ENCODE assay signal across 12 cellular contexts in genomic region chr2:158266106-158266505, GRCh38.
"Had no signal": no experiment of that assay in that cellular context is flagged by ENCODE, and none has a peak within 500 bp of the region (broad histone marks: within the 10 kb centered on the region; RNA-seq: fewer than 3 reads in every experiment).

No MANE protein-coding gene starts in this region.

- DNase-seq: activated CD4-positive, alpha-beta memory T cell treated with anti-CD3 and anti-CD28 coated beads for 36 hours; activated T-cell treated with anti-CD3 and anti-CD28 coated beads, Interleukin-2, amount 50 U/mL, for 48 hours; dorsolateral prefrontal cortex; immature natural killer cell; midbrain; naive thymus-derived CD4-positive, alpha-beta T cell; spleen; stimulated activated CD4-positive, alpha-beta T cell treated with anti-CD3 and anti-CD28 coated beads, Interleukin-1b, Interleukin-23, amount 100 ng/mL, for 48 hours; transverse colon had no signal

- H3K36me3 Mint-ChIP-seq: activated CD4-positive, alpha-beta memory T cell treated with anti-CD3 and anti-CD28 coated beads for 36 hours; immature natural killer cell; naive thymus-derived CD4-positive, alpha-beta T cell; stimulated activated memory B cell treated with anti-CD40 and anti-IgM and Interleukin-4, amounts not matched to agents 10 μg/mL and 1 μg/mL and 100 μg/mL, for 72 hours had no signal

- H3K4me3 Mint-ChIP-seq: activated CD4-positive, alpha-beta memory T cell treated with anti-CD3 and anti-CD28 coated beads for 36 hours; immature natural killer cell; naive thymus-derived CD4-positive, alpha-beta T cell; stimulated activated memory B cell treated with anti-CD40 and anti-IgM and Interleukin-4, amounts not matched to agents 10 μg/mL and 1 μg/mL and 100 μg/mL, for 72 hours had no signal

- H3K4me3 ChIP-seq: dorsolateral prefrontal cortex, lung, right atrium auricular region, spleen, transverse colon had no signal

- H3K4me1 Mint-ChIP-seq: immature natural killer cell; naive thymus-derived CD4-positive, alpha-beta T cell; stimulated activated memory B cell treated with anti-CD40 and anti-IgM and Interleukin-4, amounts not matched to agents 10 μg/mL and 1 μg/mL and 100 μg/mL, for 72 hours had no signal

- ATAC-seq: naive thymus-derived CD4-positive, alpha-beta T cell; stimulated activated memory B cell treated with anti-CD40 and anti-IgM and Interleukin-4, amounts not matched to agents 10 μg/mL and 1 μg/mL and 100 μg/mL, for 72 hours had no signal

- H3K27ac Mint-ChIP-seq: activated CD4-positive, alpha-beta memory T cell treated with anti-CD3 and anti-CD28 coated beads for 36 hours; immature natural killer cell; naive thymus-derived CD4-positive, alpha-beta T cell; stimulated activated memory B cell treated with anti-CD40 and anti-IgM and Interleukin-4, amounts not matched to agents 10 μg/mL and 1 μg/mL and 100 μg/mL, for 72 hours had no signal

- H3K27me3 Mint-ChIP-seq: stimulated activated memory B cell treated with anti-CD40 and anti-IgM and Interleukin-4, amounts not matched to agents 10 μg/mL and 1 μg/mL and 100 μg/mL, for 72 hours had no signal
